7 cellular contexts compared by ENCODE assay signal in genomic region chr20:41800040-41800439, GRCh38.
"Had no signal": no experiment of that assay in that cellular context is flagged by ENCODE, and none has a peak within 500 bp of the region (broad histone marks: within the 10 kb centered on the region; RNA-seq: fewer than 3 reads in every experiment).

No MANE protein-coding gene starts in this region.

- H3K4me1 ChIP-seq: HAP-1 had no signal

- H3K4me1 Mint-ChIP-seq: IgD-negative memory B cell had no signal

- H3K27ac ChIP-seq: HL-60 had no signal

- H3K4me3 ChIP-seq: GM23338, HAP-1 had no signal

- H3K4me2 ChIP-seq: GM23338 had no signal

- H3K36me3 Mint-ChIP-seq: IgD-negative memory B cell had no signal

- H3K27ac Mint-ChIP-seq: GM23338, HFFc6, IgD-negative memory B cell had no signal

- H3K36me3 ChIP-seq: HAP-1 had no signal

- H3K4me3 Mint-ChIP-seq: GM23338, HFFc6, IgD-negative memory B cell had no signal

- ATAC-seq: GM23338, HCT116, HepG2 had no signal

- H3K9me3 ChIP-seq: HAP-1 had no signal

- DNase-seq: HFFc6 had no signal
